1 cellular context compared by ENCODE assay signal in the genomic region with DNA sequence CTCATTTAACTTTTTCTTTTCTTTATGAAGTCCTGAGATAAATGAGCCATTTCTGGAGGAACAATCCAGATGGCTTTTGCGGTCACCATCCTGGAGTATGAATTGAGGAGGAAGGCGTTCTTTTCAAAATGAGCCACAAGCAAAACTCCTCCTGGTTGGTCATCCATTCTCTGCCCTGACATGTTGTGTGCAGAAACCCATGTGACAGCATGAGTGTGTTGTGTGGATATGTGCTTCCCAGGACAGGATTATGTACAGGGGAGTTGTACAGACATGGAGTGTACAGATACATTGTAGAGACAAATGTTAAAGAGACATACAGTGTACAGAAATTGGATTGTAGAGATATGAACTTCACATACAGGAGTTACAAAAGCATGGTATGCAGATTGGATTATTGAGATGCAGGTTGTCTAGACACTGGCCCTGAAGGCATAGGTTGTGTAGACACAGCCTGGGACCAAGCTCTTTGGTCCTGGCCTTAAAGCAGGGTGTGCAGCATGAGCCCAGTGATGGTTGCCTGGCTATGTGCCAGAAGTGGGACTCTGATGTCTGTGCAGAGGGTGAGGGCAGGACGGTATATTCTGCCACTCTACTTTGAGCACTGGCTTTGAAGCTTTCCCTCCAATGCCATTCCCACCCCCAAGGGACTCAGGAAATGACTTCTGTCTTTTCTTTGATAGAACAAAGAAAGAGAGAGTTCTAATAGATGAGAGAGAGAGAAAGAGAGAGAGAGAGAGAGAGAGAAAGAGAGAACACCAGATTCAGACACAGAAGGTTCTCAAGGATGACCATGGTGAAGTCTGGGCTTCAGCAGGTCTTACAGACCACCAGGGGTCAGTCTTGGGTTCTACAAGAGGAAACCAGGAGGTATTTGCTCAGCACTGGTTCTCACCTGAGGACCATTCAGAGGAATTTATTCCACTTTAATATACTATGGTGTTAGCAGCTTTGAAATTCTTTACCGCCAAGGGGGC.
TF ChIP-seq lines count a peak whose summit lies in the region.

No MANE protein-coding gene starts in this region.

TF ChIP-seq in WTC11, 78 proteins besides CTCF, POLR2A, EP300 and RAD21 (continued from another document):
- TF ChIP-seq, protein P1, sequence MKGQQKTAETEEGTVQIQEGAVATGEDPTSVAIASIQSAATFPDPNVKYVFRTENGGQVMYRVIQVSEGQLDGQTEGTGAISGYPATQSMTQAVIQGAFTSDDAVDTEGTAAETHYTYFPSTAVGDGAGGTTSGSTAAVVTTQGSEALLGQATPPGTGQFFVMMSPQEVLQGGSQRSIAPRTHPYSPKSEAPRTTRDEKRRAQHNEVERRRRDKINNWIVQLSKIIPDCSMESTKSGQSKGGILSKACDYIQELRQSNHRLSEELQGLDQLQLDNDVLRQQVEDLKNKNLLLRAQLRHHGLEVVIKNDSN (CRISPR knock-in tag; IDR thresholded peaks at IDR 0.05): no peak
- TF ChIP-seq ZNF423 (CRISPR knock-in tag; IDR thresholded peaks at IDR 0.05): no peak
